ENCODE assay signal across 25 cellular contexts in genomic region chr11:12573707-12574106, GRCh38.
"Had no signal": no experiment of that assay in that cellular context is flagged by ENCODE, and none has a peak within 500 bp of the region (broad histone marks: within the 10 kb centered on the region; RNA-seq: fewer than 3 reads in every experiment).

No MANE protein-coding gene starts in this region.

- H3K9ac ChIP-seq: neural progenitor cell, parathyroid adenoma had no signal

- H3K27ac ChIP-seq: breast epithelium, esophagus muscularis mucosa, heart right ventricle, neural progenitor cell, parathyroid adenoma, psoas muscle, tibial nerve had no signal

- DNase-seq: activated CD4-positive, alpha-beta T cell treated with anti-CD3 and anti-CD28 coated beads, Interleukin-2, amount 10 ng/mL, durations not matched to agents 7 days and 5 days; activated CD4-positive, CD25-positive, alpha-beta regulatory T cell treated with anti-CD3 and anti-CD28 coated beads, Interleukin-2, amount 50 U/mL, for 72 hours; activated CD8-positive, alpha-beta T cell treated with anti-CD3 and anti-CD28 coated beads for 36 hours; activated gamma-delta T cell treated with Interleukin-2 at 50 U/mL for 16 hours; activated naive CD4-positive, alpha-beta T cell treated with anti-CD3 and anti-CD28 coated beads, Interleukin-2, amount 50 U/mL, for 16 hours; activated T-cell treated with anti-CD3 and anti-CD28 coated beads, Interleukin-2, amount 50 U/mL, for 4 hours; central memory CD4-positive, alpha-beta T cell; effector CD4-positive, alpha-beta T cell; foreskin melanocyte; heart right ventricle; left colon; mammary epithelial cell; natural killer cell; occipital lobe; psoas muscle; stimulated activated CD4-positive, alpha-beta T cell treated with anti-CD3 and anti-CD28 coated beads, Interleukin-15, amount 100 ng/mL, for 24 hours; stimulated activated CD4-positive, alpha-beta T cell treated with anti-CD3 and anti-CD28 coated beads, Interleukin-2, amount 100 ng/mL, for 24 hours; stimulated activated naive CD4-positive, alpha-beta T cell; T-helper 2 cell had no signal

- H3K4me2 ChIP-seq: neural progenitor cell had no signal

- H3K79me2 ChIP-seq: parathyroid adenoma had no signal

- H3K4me1 ChIP-seq: breast epithelium, esophagus muscularis mucosa, heart right ventricle, neural progenitor cell, parathyroid adenoma, psoas muscle, tibial nerve had no signal

- ATAC-seq: activated CD8-positive, alpha-beta T cell treated with anti-CD3 and anti-CD28 coated beads for 36 hours; activated T-cell treated with anti-CD3 and anti-CD28 coated beads, Interleukin-2, amount 50 U/mL, for 4 hours; activated T-helper 17 cell treated with anti-CD3 and anti-CD28 coated beads, Interleukin-2, amount 50 U/mL, for 72 hours; heart right ventricle; left colon; natural killer cell; psoas muscle had no signal

- H3K4me3 ChIP-seq: breast epithelium, esophagus muscularis mucosa, heart right ventricle, neural progenitor cell, psoas muscle, tibial nerve had no signal

- H3K36me3 ChIP-seq: breast epithelium, esophagus muscularis mucosa, heart right ventricle, neural progenitor cell, tibial nerve had no signal

- H3K27me3 ChIP-seq: breast epithelium, esophagus muscularis mucosa, heart right ventricle, neural progenitor cell, tibial nerve had no signal
